Comparison of ENCODE assay signal across 13 cellular contexts in the genomic region with DNA sequence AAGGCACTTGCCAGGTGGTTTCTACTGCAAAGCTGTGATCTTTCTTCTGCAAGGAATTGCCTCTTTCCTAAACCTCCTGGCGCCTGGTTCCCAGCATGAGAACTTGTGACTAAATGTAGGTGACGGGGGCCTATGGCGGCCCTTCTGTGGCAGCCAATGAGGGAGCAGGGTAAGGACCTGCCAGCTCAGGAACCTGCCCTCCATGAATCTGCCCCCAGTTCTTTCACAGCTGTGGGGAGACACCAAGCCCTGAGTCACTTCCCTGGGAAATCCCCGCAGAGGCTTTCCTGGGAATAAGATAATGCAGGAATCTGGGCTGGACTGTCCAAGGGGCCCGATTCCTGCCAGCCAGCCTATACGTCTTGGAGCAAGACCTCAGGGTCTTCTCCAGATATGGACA. TPM values are rescaled to one million over a fixed set of nuclear protein-coding genes. Genes with fewer than 3 reads are reported as not detected.
DNase-seq lines count a peak whose midpoint lies in the region; ATAC-seq and TF ChIP-seq lines count a peak whose summit lies in the region.
"Had no signal": no experiment of that assay in that cellular context is flagged by ENCODE, and none has a peak within 500 bp of the region (broad histone marks: within the 10 kb centered on the region; RNA-seq: fewer than 3 reads in every experiment).

No MANE protein-coding gene starts in this region.

- H3K4me3 Mint-ChIP-seq in stimulated activated naive CD8-positive, alpha-beta T cell treated with anti-CD3 and anti-CD28 coated beads, Interleukin-15, amount 100 ng/mL, for 72 hours, result no peak overlapping the region
- H3K4me3 Mint-ChIP-seq: activated T-helper 1 cell treated with anti-CD3 and anti-CD28 coated beads, Interleukin-12 subunit alpha, Interleukin-12 subunit beta, Interleukin-2, Interleukin-4 antibody, amounts not matched to agents 30 ng/mL and 10 ng/mL and 1 ng/mL, durations not matched to agents 14 hours and 24 hours and 36 hours had no signal

- no peak for ATAC-seq in lower lobe of right lung
- ATAC-seq in GM18870 (IDR thresholded peaks at IDR 0.05; ENCODE audit: unreplicated experiment), result no peak
- no peak for ATAC-seq in stimulated activated naive CD8-positive, alpha-beta T cell treated with anti-CD3 and anti-CD28 coated beads, Interleukin-15, amount 100 ng/mL, for 72 hours

- no peaks in the 10 kb centered on the region for H3K4me1 Mint-ChIP-seq in stimulated activated naive CD8-positive, alpha-beta T cell treated with anti-CD3 and anti-CD28 coated beads, Interleukin-15, amount 100 ng/mL, for 72 hours

- no peak overlapping the region for H3K4me3 ChIP-seq in brain microvascular endothelial cell (ENCODE audit: low read depth, low read length)
- no peak overlapping the region for H3K4me3 ChIP-seq in lower lobe of right lung
- H3K4me3 ChIP-seq: BLaER1 treated with 17β-estradiol and CSF1 and Interleukin-3, amounts not matched to agents 10 nM and 100 nM; colonic mucosa; tibial nerve had no signal

- no peaks in the 10 kb centered on the region for H3K9me3 ChIP-seq in lower lobe of right lung
- H3K9me3 ChIP-seq: BLaER1 treated with 17β-estradiol and CSF1 and Interleukin-3, amounts not matched to agents 10 nM and 100 nM; colonic mucosa; tibial nerve had no signal

- no peak for TF ChIP-seq CTCF in brain microvascular endothelial cell (IDR thresholded peaks at IDR 0.05; ENCODE audit: low read depth, low read length, missing control alignments)
- TF ChIP-seq CTCF in lower lobe of right lung (IDR thresholded peaks at IDR 0.05), result no peak

- in situ Hi-C loops in brain microvascular endothelial cell (cut with HindIII; ENCODE audit: low pct_ligation_motif_present, low sequenced_read_pairs), result no loop called here

- H3K27me3 ChIP-seq in brain microvascular endothelial cell (replicated peaks) (no peaks in the 10 kb centered on the region), lower lobe of right lung (ENCODE audit: low read depth) (no peaks in the 10 kb centered on the region)
- H3K27me3 ChIP-seq: BLaER1 treated with 17β-estradiol and CSF1 and Interleukin-3, amounts not matched to agents 10 nM and 100 nM; colonic mucosa; tibial nerve had no signal

- no peaks in the 10 kb centered on the region for H3K4me1 ChIP-seq in lower lobe of right lung
- H3K4me1 ChIP-seq: colonic mucosa, tibial nerve had no signal

- H3K36me3 ChIP-seq in brain microvascular endothelial cell (replicated peaks) (no peaks in the 10 kb centered on the region), lower lobe of right lung (no peaks in the 10 kb centered on the region)
- H3K36me3 ChIP-seq: BLaER1 treated with 17β-estradiol and CSF1 and Interleukin-3, amounts not matched to agents 10 nM and 100 nM; colonic mucosa; tibial nerve had no signal

- H3K27ac ChIP-seq in brain microvascular endothelial cell (peak overlapping the region; percentile 53), lower lobe of right lung (no peak overlapping the region)
- H3K27ac ChIP-seq: BLaER1 treated with 17β-estradiol and CSF1 and Interleukin-3, amounts not matched to agents 10 nM and 100 nM; colonic mucosa; tibial nerve had no signal

- intact Hi-C loops in lower lobe of right lung (cut with DNase I), result no loop called here

- H3K27ac Mint-ChIP-seq in stimulated activated naive CD8-positive, alpha-beta T cell treated with anti-CD3 and anti-CD28 coated beads, Interleukin-15, amount 100 ng/mL, for 72 hours, result no peak overlapping the region
- H3K27ac Mint-ChIP-seq: activated T-helper 1 cell treated with anti-CD3 and anti-CD28 coated beads, Interleukin-12 subunit alpha, Interleukin-12 subunit beta, Interleukin-2, Interleukin-4 antibody, amounts not matched to agents 30 ng/mL and 10 ng/mL and 1 ng/mL, durations not matched to agents 14 hours and 24 hours and 36 hours had no signal

- peak; percentile 18 for DNase-seq in AG08396 (ENCODE audit: low spot score)
- peak; percentile 76 for DNase-seq in LHCN-M2 (ENCODE audit: low read depth)
- DNase-seq in brain microvascular endothelial cell, result peak; percentile 93
- peak; percentile 76 for DNase-seq in kidney glomerular epithelial cell (lab: John Stamatoyannopoulos, UW)
- no peak for DNase-seq in lower lobe of right lung
- DNase-seq in NCI-H82 treated with DMSO at 0.1 percent for 48 hours (lab: John Stamatoyannopoulos, UW; ENCODE audit: unreplicated experiment), result no peak
- no peak for DNase-seq in stimulated activated naive CD8-positive, alpha-beta T cell treated with anti-CD3 and anti-CD28 coated beads, Interleukin-15, amount 100 ng/mL, for 72 hours
- DNase-seq: colonic mucosa, Karpas-422 had no signal

- peaks cover 4 to 12% of the 10 kb centered on the region in 2 donors for H3K9me3 Mint-ChIP-seq in stimulated activated naive CD8-positive, alpha-beta T cell treated with anti-CD3 and anti-CD28 coated beads, Interleukin-15, amount 100 ng/mL, for 72 hours

- peaks cover 80% of the 10 kb centered on the region for H3K27me3 Mint-ChIP-seq in stimulated activated naive CD8-positive, alpha-beta T cell treated with anti-CD3 and anti-CD28 coated beads, Interleukin-15, amount 100 ng/mL, for 72 hours

RNA-seq across cellular contexts. Expression of gene CTNNA1, which starts 56.7 kb away (rescaled TPM):
- total RNA-seq in LHCN-M2 (2014; rRNA removed) (225 and 232 TPM in 2 replicates), lower lobe of right lung (361 TPM)
- 195 TPM for polyA plus RNA-seq in LHCN-M2 (2012)

Comparison
In these comparisons a context has a peak if more than half of its experiments do, and no peak if none do; other contexts are left out.
1. DNase-seq: peak in AG08396 (single experiment), LHCN-M2 (single experiment), brain microvascular endothelial cell (single experiment) and kidney glomerular epithelial cell (single experiment); none in lower lobe of right lung (single experiment), NCI-H82 treated with DMSO at 0.1 percent for 48 hours (single experiment) and stimulated activated naive CD8-positive, alpha-beta T cell treated with anti-CD3 and anti-CD28 coated beads, Interleukin-15, amount 100 ng/mL, for 72 hours (0 of 2).